19 cellular contexts compared by ENCODE assay signal in genomic region chr6:3719462-3720308, GRCh38. TPM values are rescaled to one million over a fixed set of nuclear protein-coding genes. Genes with fewer than 3 reads are reported as not detected.
A peak's percentile ranks its signal among the peaks of the same experiment; 100 is the strongest.
DNase-seq lines count a peak whose midpoint lies in the region; ATAC-seq and TF ChIP-seq lines count a peak whose summit lies in the region.
"Had no signal": no experiment of that assay in that cellular context is flagged by ENCODE, and none has a peak within 500 bp of the region (broad histone marks: within the 10 kb centered on the region; RNA-seq: fewer than 3 reads in every experiment).

No MANE protein-coding gene starts in this region.

- TF ChIP-seq CTCF in SK-N-SH (IDR thresholded peaks at IDR 0.05) (no peak), left lung (IDR thresholded peaks at IDR 0.05) (no peak), natural killer cell (IDR thresholded peaks at IDR 0.05) (no peak)

- no peak overlapping the region for H3K27ac ChIP-seq in SK-N-SH (ENCODE audit: low read depth in 2 of 2, low read length in 1 of 2)
- no peak overlapping the region for H3K27ac ChIP-seq in left lung
- peak overlapping the region; percentile 47 for H3K27ac ChIP-seq in substantia nigra (ENCODE audit: low read depth, low read length, poor library complexity, severe bottlenecking)
- H3K27ac ChIP-seq: transverse colon had no signal

- no peak overlapping the region for H3K9ac ChIP-seq in SK-N-SH

- POLR2A ChIA-PET in SK-N-SH (lab: Yijun Ruan, JAX) = no interaction called here

- H3K4me3 ChIP-seq in SK-N-SH (ENCODE audit: low read depth in 2 of 2, low read length in 1 of 2) (no peak overlapping the region), left lung (no peak overlapping the region)
- H3K4me3 ChIP-seq: transverse colon had no signal

- H3K36me3 Mint-ChIP-seq in activated naive CD8-positive, alpha-beta T cell = peaks cover 4% of the 10 kb centered on the region
- no peaks in the 10 kb centered on the region for H3K36me3 Mint-ChIP-seq in natural killer cell

- intact Hi-C loops in left lung (cut with DNase I) (no loop called here), natural killer cell (cut with micrococcal nuclease) (no loop called here)

- H3K36me3 ChIP-seq in SK-N-SH (replicated peaks in 1 of 2; ENCODE audit: control insufficient read depth in 1 of 2, insufficient read depth in 2 of 2, low read length in 1 of 2) = peaks cover 32 to 33% of the 10 kb centered on the region in 2 experiments
- H3K36me3 ChIP-seq in left lung = peaks cover 0 to 24% of the 10 kb centered on the region in 2 donors
- H3K36me3 ChIP-seq: transverse colon had no signal

- H3K27ac Mint-ChIP-seq in activated naive CD8-positive, alpha-beta T cell = peak overlapping the region; percentile 10
- H3K27ac Mint-ChIP-seq in natural killer cell = no peak overlapping the region
- H3K27ac Mint-ChIP-seq: T-helper 1 cell treated with Interleukin-12 subunit alpha and Interleukin-12 subunit beta and Interleukin-4 antibody, amounts not matched to agents 30 μg/mL and 1 μg/mL, for 36 hours had no signal

- peaks cover 21% of the 10 kb centered on the region for H4K20me1 ChIP-seq in SK-N-SH (ENCODE audit: insufficient read depth)

- no peaks in the 10 kb centered on the region for H3K9me2 ChIP-seq in SK-N-SH

- no peak overlapping the region for H3K4me2 ChIP-seq in SK-N-SH

- WGBS in SK-N-SH (ENCODE audit: low lambda C conversion rate) = 80% methylated on average over 17 of the region's 22 CpGs

- DNase-seq in SK-N-SH (no peak), left lung (no peak), substantia nigra (lab: John Stamatoyannopoulos, UW) (peak in 1 of 49 donors; percentile 22), natural killer cell (no peak)
- no peak for DNase-seq in activated CD4-positive, alpha-beta T cell treated with anti-CD3 and anti-CD28 coated beads, Interleukin-2, amount 50 U/mL, for 1 hour
- DNase-seq: activated naive CD4-positive, alpha-beta T cell treated with Interleukin-2 at 50 U/mL for 16 hours; aorta; COR-L47; KG1; MV-4-11; NCI-H1694 treated with DMSO at 0.1 percent for 48 hours; NCI-H2227 treated with DMSO at 0.1 percent for 48 hours; stimulated activated CD4-positive, alpha-beta T cell treated with anti-CD3 and anti-CD28 coated beads, Interleukin-2, amount 100 ng/mL, for 24 hours; stimulated activated naive CD4-positive, alpha-beta T cell treated with Interleukin-2 at 50 U/mL for 16 hours; transverse colon had no signal

- TF ChIP-seq RAD21 in SK-N-SH (IDR thresholded peaks at IDR 0.05; ENCODE audit: low read length) = no peak

- H3K9me3 Mint-ChIP-seq in activated naive CD8-positive, alpha-beta T cell (ENCODE audit: low read depth) = peaks cover 3% of the 10 kb centered on the region
- no peaks in the 10 kb centered on the region for H3K9me3 Mint-ChIP-seq in natural killer cell
- H3K9me3 Mint-ChIP-seq: T-helper 1 cell treated with Interleukin-12 subunit alpha and Interleukin-12 subunit beta and Interleukin-4 antibody, amounts not matched to agents 30 μg/mL and 1 μg/mL, for 36 hours had no signal

- no peaks in the 10 kb centered on the region for H3K27me3 Mint-ChIP-seq in activated naive CD8-positive, alpha-beta T cell
- peaks cover 7 to 29% of the 10 kb centered on the region in 2 donors for H3K27me3 Mint-ChIP-seq in natural killer cell (ENCODE audit: low read depth in 2 of 2)

- H3K27me3 ChIP-seq in SK-N-SH (ENCODE audit: insufficient read depth) (no peaks in the 10 kb centered on the region), left lung (no peaks in the 10 kb centered on the region)
- H3K27me3 ChIP-seq: transverse colon had no signal

- no peaks in the 10 kb centered on the region for H3K79me2 ChIP-seq in SK-N-SH (ENCODE audit: insufficient read depth)

- H3K4me1 Mint-ChIP-seq in activated naive CD8-positive, alpha-beta T cell (ENCODE audit: low read depth) = peaks cover 38% of the 10 kb centered on the region
- no peaks in the 10 kb centered on the region for H3K4me1 Mint-ChIP-seq in natural killer cell

- CTCF ChIA-PET in SK-N-SH (lab: Yijun Ruan, JAX) = interaction anchor here (1.3 kb wide), 1 partner anchor 13 kb away, joined by 5 read pairs; no protein-coding TSS in a partner anchor

- H3K9me3 ChIP-seq in SK-N-SH = no peaks in the 10 kb centered on the region
- H3K9me3 ChIP-seq in left lung = peaks cover 0 to under 1% of the 10 kb centered on the region in 2 donors
- H3K9me3 ChIP-seq: transverse colon had no signal

- ATAC-seq in SK-N-SH treated with all-trans-retinoic acid at 6 μM for 48 hours (peak; percentile 11; the same call in 2 of the 3 replicates), left lung (peak; percentile 48), natural killer cell (no peak), HG02884 (IDR thresholded peaks at IDR 0.05; ENCODE audit: unreplicated experiment) (no peak)

- no peak for TF ChIP-seq EP300 in SK-N-SH (IDR thresholded peaks at IDR 0.05; ENCODE audit: borderline replicate concordance in 1 of 2, low read depth in 1 of 2, low read length in 1 of 2)

- H3K4me3 Mint-ChIP-seq in activated naive CD8-positive, alpha-beta T cell = peak overlapping the region; percentile 91
- no peak overlapping the region for H3K4me3 Mint-ChIP-seq in natural killer cell
- H3K4me3 Mint-ChIP-seq: T-helper 1 cell treated with Interleukin-12 subunit alpha and Interleukin-12 subunit beta and Interleukin-4 antibody, amounts not matched to agents 30 μg/mL and 1 μg/mL, for 36 hours had no signal

- H3K4me1 ChIP-seq in SK-N-SH (ENCODE audit: control insufficient read depth in 1 of 2, insufficient read depth in 2 of 2, low read depth in 1 of 2, low read length in 1 of 2) (no peaks in the 10 kb centered on the region), left lung (no peaks in the 10 kb centered on the region)

- no peak overlapping the region for H2AFZ ChIP-seq in SK-N-SH (ENCODE audit: low read depth)

- H3F3A ChIP-seq in SK-N-SH (replicated peaks; ENCODE audit: insufficient read depth) = peaks cover 12% of the 10 kb centered on the region

TF ChIP-seq in SK-N-SH treated with all-trans-retinoic acid at 6 μM for 48 hours, 23 proteins besides CTCF, POLR2A, EP300 and RAD21 (continues in another document):
- TF ChIP-seq ZNF70 (CRISPR knock-in tag; IDR thresholded peaks at IDR 0.05) (no peak), CSRNP3 (CRISPR knock-in tag; IDR thresholded peaks at IDR 0.05) (no peak), GLIS3 (CRISPR knock-in tag; IDR thresholded peaks at IDR 0.05) (no peak)

TF ChIP-seq in SK-N-SH, 30 proteins besides CTCF, POLR2A, EP300 and RAD21 (continues in another document):
- TF ChIP-seq SIN3A (IDR thresholded peaks at IDR 0.05; ENCODE audit: borderline replicate concordance, low read depth, low read length) = no peak
- TF ChIP-seq TEAD4 (IDR thresholded peaks at IDR 0.05; ENCODE audit: borderline replicate concordance, insufficient read depth) = no peak
- TF ChIP-seq FOXM1 (IDR thresholded peaks at IDR 0.05; ENCODE audit: low read depth) = no peak
- TF ChIP-seq GABPA (IDR thresholded peaks at IDR 0.05; ENCODE audit: low read depth) = no peak
- no peak for TF ChIP-seq GATA2 (CRISPR knock-in tag; IDR thresholded peaks at IDR 0.05)
- TF ChIP-seq SMC3 (IDR thresholded peaks at IDR 0.05; ENCODE audit: low read depth, low read length) = no peak
- TF ChIP-seq RXRA (IDR thresholded peaks at IDR 0.05; ENCODE audit: borderline replicate concordance, low read depth) = no peak
- TF ChIP-seq TAF1 (IDR thresholded peaks at IDR 0.05; ENCODE audit: borderline replicate concordance, low read depth, low read length) = no peak
- TF ChIP-seq NRF1 (IDR thresholded peaks at IDR 0.05; ENCODE audit: low read depth, low read length) = no peak
- no peak for TF ChIP-seq IRF3 (IDR thresholded peaks at IDR 0.05; ENCODE audit: low read depth, low read length)
- TF ChIP-seq NFIC (IDR thresholded peaks at IDR 0.05; ENCODE audit: borderline replicate concordance) = no peak
- no peak for TF ChIP-seq REST (IDR thresholded peaks at IDR 0.05; ENCODE audit: low read depth, low read length)
- TF ChIP-seq EZH2phosphoT487 (IDR thresholded peaks at IDR 0.05; ENCODE audit: borderline replicate concordance, low read depth) = no peak
- TF ChIP-seq FOSL2 (IDR thresholded peaks at IDR 0.05; ENCODE audit: borderline replicate concordance, low read depth) = no peak

RNA-seq across cellular contexts. Expression of gene PXDC1, which starts 31.8 kb away (rescaled TPM):
- 14.1 and 14.5 TPM in 2 replicates for polyA plus RNA-seq in SK-N-SH (2012; rRNA removed)
- polyA plus RNA-seq in SK-N-SH (2012; cell fraction: cytosol; rRNA removed) = 17.3 and 19.2 TPM in 2 replicates
- 19.5 and 25.5 TPM in 2 replicates for polyA plus RNA-seq in SK-N-SH (2012; cell fraction: nucleus; rRNA removed)
- 10 to 100 TPM; 49.9 to 50.8 TPM for total RNA-seq in left lung
- under 1 TPM in 2 of 3 donors, not detected in 1; 0.28 TPM for total RNA-seq in natural killer cell

Comparison
In these comparisons a context has a peak if more than half of its experiments do, and no peak if none do; other contexts are left out.
1. ATAC-seq: peak in SK-N-SH treated with all-trans-retinoic acid at 6 μM for 48 hours (single experiment) and left lung (single experiment); none in natural killer cell (0 of 3) and HG02884 (single experiment).
2. RNA of gene PXDC1, which starts 31.8 kb away (total RNA-seq): 49.9 to 50.8 TPM in left lung; 0.28 TPM in natural killer cell; every median in the first group is over 10 times any median in the second.